In the genomic region with DNA sequence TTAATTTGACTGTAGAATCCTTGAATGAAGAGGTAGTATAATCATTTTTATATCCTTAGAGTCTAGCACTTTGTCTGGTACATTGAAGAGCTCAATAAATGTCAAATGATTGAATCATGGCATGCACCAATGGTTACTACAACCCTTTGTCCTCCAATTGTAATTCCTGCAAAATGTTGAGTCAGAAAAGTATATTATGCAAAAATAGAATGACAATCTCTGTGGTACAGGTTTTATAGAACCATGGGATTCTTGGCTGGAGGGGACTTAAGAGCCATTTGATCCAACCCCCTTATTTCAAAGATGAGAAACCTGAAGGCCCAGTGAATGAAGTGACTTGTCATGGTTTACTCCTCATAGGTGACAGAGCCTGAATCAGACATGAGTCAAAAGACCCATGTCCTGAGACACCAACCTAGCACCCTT, we compare ENCODE assay signal across 25 cellular contexts. TPM values are rescaled to one million over a fixed set of nuclear protein-coding genes. Genes with fewer than 3 reads are reported as not detected.
DNase-seq lines count a peak whose midpoint lies in the region; ATAC-seq and TF ChIP-seq lines count a peak whose summit lies in the region.
"Had no signal": no experiment of that assay in that cellular context is flagged by ENCODE, and none has a peak within 500 bp of the region (broad histone marks: within the 10 kb centered on the region; RNA-seq: fewer than 3 reads in every experiment).

No MANE protein-coding gene starts in this region.

- H3K4me2 ChIP-seq in HCT116 (ENCODE audit: low read length), result no peak overlapping the region

- H4K20me1 ChIP-seq in HCT116 (ENCODE audit: insufficient read depth), result no peaks in the 10 kb centered on the region

- no peaks in the 10 kb centered on the region for H3K9me3 Mint-ChIP-seq in activated naive CD4-positive, alpha-beta T cell treated with anti-CD3 and anti-CD28 coated beads for 36 hours
- H3K9me3 Mint-ChIP-seq: effector memory CD8-positive, alpha-beta T cell had no signal

- H3K79me2 ChIP-seq in HCT116 (ENCODE audit: insufficient read depth, low read length), result no peaks in the 10 kb centered on the region

- H3K36me3 ChIP-seq in HCT116 (ENCODE audit: control insufficient read depth in 1 of 2, insufficient read depth in 2 of 2, low read length in 2 of 2), result 0 out of 4 replicates have a peak, but pooled peaks cover 0 to 3% of the 10 kb centered on the region in 2 experiments
- H3K36me3 ChIP-seq: pancreas, transverse colon had no signal

- no peaks in the 10 kb centered on the region for H3K27me3 Mint-ChIP-seq in activated naive CD4-positive, alpha-beta T cell treated with anti-CD3 and anti-CD28 coated beads for 36 hours (ENCODE audit: low read depth)
- H3K27me3 Mint-ChIP-seq: effector memory CD8-positive, alpha-beta T cell had no signal

- no peak overlapping the region for H3K9ac ChIP-seq in HCT116 (ENCODE audit: low read length)

- no peak overlapping the region for H3K4me3 Mint-ChIP-seq in activated naive CD4-positive, alpha-beta T cell treated with anti-CD3 and anti-CD28 coated beads for 36 hours
- H3K4me3 Mint-ChIP-seq: effector memory CD8-positive, alpha-beta T cell; nephron progenitor cell; WTC11 had no signal

- TF ChIP-seq CTCF in HCT116 (IDR thresholded peaks at IDR 0.05 in 2 of 3, conservative IDR thresholded peaks at IDR 0.05 in 1 of 3; ENCODE audit: borderline replicate concordance in 1 of 3, insufficient read depth in 1 of 3, low read depth in 2 of 3, low read length in 2 of 3) (no peak), GM13976 (IDR thresholded peaks at IDR 0.05; ENCODE audit: borderline replicate concordance, control extremely low read depth, extremely low read depth, insufficient read depth, missing control alignments) (no peak)

- intact Hi-C loops in activated naive CD4-positive, alpha-beta T cell treated with anti-CD3 and anti-CD28 coated beads for 36 hours (cut with micrococcal nuclease), result loop anchor here (1.0 to 2.0 kb wide), 2 partner anchors 32 to 247 kb away; a partner anchor contains a TSS
- intact Hi-C loops in HCT116 (cut with micrococcal nuclease), result loop anchor here (5.0 to 10.0 kb wide), 2 partner anchors 69 to 543 kb away; no protein-coding TSS in a partner anchor

- H3K36me3 Mint-ChIP-seq in activated naive CD4-positive, alpha-beta T cell treated with anti-CD3 and anti-CD28 coated beads for 36 hours (ENCODE audit: low read depth), result peaks cover 49% of the 10 kb centered on the region

- no peak overlapping the region for H3K27ac ChIP-seq in HCT116 (ENCODE audit: low read depth, low read length)
- H3K27ac ChIP-seq: C4-2B, coronary artery, pancreas, transverse colon had no signal

- TF ChIP-seq RAD21 in HCT116 (IDR thresholded peaks at IDR 0.05; ENCODE audit: low read depth), result no peak

- POLR2A ChIA-PET in HCT116 (lab: Charles Lee), result no interaction called here

- peak overlapping the region; percentile 48 for H3K27ac Mint-ChIP-seq in activated naive CD4-positive, alpha-beta T cell treated with anti-CD3 and anti-CD28 coated beads for 36 hours
- H3K27ac Mint-ChIP-seq: effector memory CD8-positive, alpha-beta T cell; nephron progenitor cell; WTC11 had no signal

- in situ Hi-C loops in GM13976 (cut with MboI; ENCODE audit: low sequenced_read_pairs, unreplicated experiment), result no loop called here

- no peaks in the 10 kb centered on the region for H3K9me3 ChIP-seq in HCT116 (ENCODE audit: control insufficient read depth in 1 of 2, insufficient read depth in 1 of 2, low read depth in 1 of 2, low read length in 2 of 2)
- H3K9me3 ChIP-seq: mucosa of descending colon, pancreas, transverse colon had no signal

- CTCF ChIA-PET in activated naive CD4-positive, alpha-beta T cell treated with anti-CD3 and anti-CD28 coated beads for 36 hours (lab: Charles Lee), result interaction anchor here (0.5 to 5.5 kb wide), 24 partner anchors 9 to 253 kb away, joined by 3 to 45 read pairs (median 4); a partner anchor contains a TSS
- CTCF ChIA-PET in HCT116 (lab: Charles Lee), result interaction anchor here (0.9 to 6.0 kb wide), 7 partner anchors 38 to 261 kb away, joined by 3 to 41 read pairs (median 11); no protein-coding TSS in a partner anchor

- no peak overlapping the region for H3K4me3 ChIP-seq in HCT116 (replicated peaks in 1 of 2; ENCODE audit: low read depth in 1 of 2, low read length in 2 of 2)
- H3K4me3 ChIP-seq: coronary artery, K562, mucosa of descending colon, pancreas, transverse colon had no signal

- RAD21 ChIA-PET in HCT116 (lab: Charles Lee; ENCODE audit: low non-redundant PET in 1 of 2, low total read pairs in 2 of 2, uncharacterized antibody in 2 of 2, unreplicated experiment in 2 of 2), result interaction anchor here (0.5 to 1.6 kb wide), 3 partner anchors 104 to 967 kb away, joined by 3 to 8 read pairs (median 4); no protein-coding TSS in a partner anchor

- no peaks in the 10 kb centered on the region for H3K27me3 ChIP-seq in HCT116 (ENCODE audit: insufficient read depth, low read length)
- H3K27me3 ChIP-seq: pancreas, transverse colon had no signal

- BruUV-seq in HCT116 (replicated peaks; lab: Mats Ljungman, UMichigan), result no TSS peak

- TF ChIP-seq POLR2A in HCT116 (IDR thresholded peaks at IDR 0.05; ENCODE audit: borderline replicate concordance, extremely low read depth, insufficient read depth, insufficient read length), result no peak

- no peak for DNase-seq in activated naive CD4-positive, alpha-beta T cell treated with anti-CD3 and anti-CD28 coated beads for 36 hours
- DNase-seq in activated naive CD4-positive, alpha-beta T cell (lab: John Stamatoyannopoulos, UW), result no peak
- DNase-seq in HCT116 (ENCODE audit: low read depth, low spot score), result no peak
- DNase-seq in RKO (ENCODE audit: low spot score), result peak; percentile 83
- DNase-seq in kidney tubule cell (ENCODE audit: low spot score), result peak; percentile 75
- DNase-seq in GM13976 (ENCODE audit: low spot score), result no peak
- DNase-seq: amniotic stem cell; effector memory CD8-positive, alpha-beta T cell; MM.1S; mucosa of descending colon; NCI-H1417 treated with DMSO at 0.1 percent for 48 hours; NCI-H774; nephron progenitor cell; pancreas; right cardiac atrium; T-helper 9 cell; transverse colon had no signal

- no peaks in the 10 kb centered on the region for H3K9me2 ChIP-seq in HCT116 (ENCODE audit: insufficient read depth)

- peaks cover 12% of the 10 kb centered on the region for H3K4me1 Mint-ChIP-seq in activated naive CD4-positive, alpha-beta T cell treated with anti-CD3 and anti-CD28 coated beads for 36 hours (ENCODE audit: low read depth)
- H3K4me1 Mint-ChIP-seq: nephron progenitor cell had no signal

- no peak; the same call in 1 of the 2 replicates for ATAC-seq in HCT116
- ATAC-seq in HG03432 (IDR thresholded peaks at IDR 0.05; ENCODE audit: unreplicated experiment), result no peak
- no peak for ATAC-seq in HG03354 (IDR thresholded peaks at IDR 0.05; ENCODE audit: poor library complexity, severe bottlenecking, unreplicated experiment)
- ATAC-seq: effector memory CD8-positive, alpha-beta T cell; mucosa of descending colon; pancreas; right cardiac atrium; Right ventricle myocardium inferior; WTC11 had no signal

- no peak overlapping the region for H2AFZ ChIP-seq in HCT116 (ENCODE audit: low read depth, low read length, poor library complexity, severe bottlenecking)

- H3K4me1 ChIP-seq in HCT116 (ENCODE audit: control insufficient read depth in 1 of 2, insufficient read depth in 2 of 2, low read length in 2 of 2), result peaks cover 0 to 9% of the 10 kb centered on the region in 2 experiments; a peak in 3 of 4 replicates
- H3K4me1 ChIP-seq: pancreas had no signal

TF ChIP-seq in HCT116, 20 proteins besides CTCF, POLR2A, EP300 and RAD21:
- TF ChIP-seq JUND (IDR thresholded peaks at IDR 0.05) (0 out of 2 replicates have a peak, but pooled peaks have one; percentile 22), FOSL1 (IDR thresholded peaks at IDR 0.05; ENCODE audit: low read depth) (peak; percentile 58)
- TF ChIP-seq, protein P1, sequence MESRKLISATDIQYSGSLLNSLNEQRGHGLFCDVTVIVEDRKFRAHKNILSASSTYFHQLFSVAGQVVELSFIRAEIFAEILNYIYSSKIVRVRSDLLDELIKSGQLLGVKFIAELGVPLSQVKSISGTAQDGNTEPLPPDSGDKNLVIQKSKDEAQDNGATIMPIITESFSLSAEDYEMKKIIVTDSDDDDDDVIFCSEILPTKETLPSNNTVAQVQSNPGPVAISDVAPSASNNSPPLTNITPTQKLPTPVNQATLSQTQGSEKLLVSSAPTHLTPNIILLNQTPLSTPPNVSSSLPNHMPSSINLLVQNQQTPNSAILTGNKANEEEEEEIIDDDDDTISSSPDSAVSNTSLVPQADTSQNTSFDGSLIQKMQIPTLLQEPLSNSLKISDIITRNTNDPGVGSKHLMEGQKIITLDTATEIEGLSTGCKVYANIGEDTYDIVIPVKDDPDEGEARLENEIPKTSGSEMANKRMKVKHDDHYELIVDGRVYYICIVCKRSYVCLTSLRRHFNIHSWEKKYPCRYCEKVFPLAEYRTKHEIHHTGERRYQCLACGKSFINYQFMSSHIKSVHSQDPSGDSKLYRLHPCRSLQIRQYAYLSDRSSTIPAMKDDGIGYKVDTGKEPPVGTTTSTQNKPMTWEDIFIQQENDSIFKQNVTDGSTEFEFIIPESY (IDR thresholded peaks at IDR 0.05; ENCODE audit: extremely low read depth, insufficient replicate concordance, low read length), result no peak

RNA-seq across cellular contexts. Expression of a gene that starts 30.9 kb away (rescaled TPM):
- total RNA-seq in activated naive CD4-positive, alpha-beta T cell treated with anti-CD3 and anti-CD28 coated beads for 36 hours, result 1 to 10 TPM in 1 of 2 experiments, under 1 TPM in 1; 0.99 to 1.2 TPM
- 8.9 TPM for total RNA-seq in HCT116 (2021; ENCODE audit: unreplicated experiment)
- 5.8 and 5.9 TPM in 2 replicates for polyA plus RNA-seq in HCT116 (2012)
- total RNA-seq: liver, mucosa of descending colon, right cardiac atrium, Right ventricle myocardium inferior, transverse colon had no signal
- polyA plus RNA-seq: liver had no signal

RNA-seq across cellular contexts. Expression of a gene that starts 37.2 kb away (rescaled TPM):
- total RNA-seq in activated naive CD4-positive, alpha-beta T cell treated with anti-CD3 and anti-CD28 coated beads for 36 hours, result 10 to 100 TPM; 71.4 to 76.0 TPM
- total RNA-seq in HCT116 (2021; ENCODE audit: unreplicated experiment), result 10.8 TPM
- polyA plus RNA-seq in HCT116 (2012), result 4.1 and 5.2 TPM in 2 replicates

Comparison
In these comparisons a context has a peak if more than half of its experiments do, and no peak if none do; other contexts are left out.
1. DNase-seq: peak in RKO (single experiment) and kidney tubule cell (single experiment); none in activated naive CD4-positive, alpha-beta T cell treated with anti-CD3 and anti-CD28 coated beads for 36 hours (single experiment), activated naive CD4-positive, alpha-beta T cell (0 of 4), HCT116 (single experiment) and GM13976 (single experiment).